In the genomic region with DNA sequence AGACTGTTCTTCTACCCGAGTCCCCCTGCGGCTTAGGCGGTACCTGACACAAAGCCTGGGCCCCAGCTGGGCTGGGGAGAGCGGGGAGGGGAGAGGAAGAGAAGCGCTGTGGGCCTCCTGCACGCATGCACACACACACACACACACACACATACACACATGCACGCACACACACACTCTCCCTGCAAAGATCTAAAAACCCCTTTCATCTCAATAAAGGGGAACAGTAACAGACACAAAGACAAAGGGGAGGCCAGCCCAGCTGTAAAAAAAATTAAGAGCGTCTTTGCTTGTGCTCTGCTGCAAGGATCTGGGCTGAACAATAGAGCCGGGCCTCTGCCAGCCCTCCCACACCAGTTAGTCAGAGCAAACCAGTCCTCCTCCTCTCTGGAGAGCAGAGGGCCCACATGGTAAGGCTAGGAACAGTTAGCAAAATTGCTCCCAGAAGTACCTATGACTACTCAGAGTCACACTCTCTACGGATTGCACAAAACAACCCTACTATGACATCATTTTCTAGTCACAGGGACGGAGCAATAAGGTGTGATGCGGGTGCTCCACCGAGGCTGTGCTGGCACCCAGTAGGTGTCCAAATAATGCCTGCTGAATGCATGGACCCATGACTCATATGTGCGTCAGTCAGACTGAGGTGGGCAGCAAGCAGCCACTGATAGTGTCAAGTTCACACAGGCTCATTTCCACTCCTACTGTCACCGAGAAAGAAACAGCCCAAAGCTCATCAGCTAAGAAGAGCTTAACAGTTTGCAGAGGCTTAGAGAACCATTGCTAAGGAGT, we compare ENCODE assay signal across 8 cellular contexts. TPM values are rescaled to one million over a fixed set of nuclear protein-coding genes. Genes with fewer than 3 reads are reported as not detected.
A peak's percentile ranks its signal among the peaks of the same experiment; 100 is the strongest.
DNase-seq lines count a peak whose midpoint lies in the region; ATAC-seq and TF ChIP-seq lines count a peak whose summit lies in the region.

No MANE protein-coding gene starts in this region.

- ATAC-seq in HG02798 (IDR thresholded peaks at IDR 0.05; ENCODE audit: poor library complexity, unreplicated experiment) (peak; percentile 61), GM18873 (IDR thresholded peaks at IDR 0.05; ENCODE audit: low FRiP score, unreplicated experiment) (no peak)

- peaks cover 44% of the 10 kb centered on the region for H3F3A ChIP-seq in neural progenitor cell (ENCODE audit: low read depth)

- peak; percentile 45 for DNase-seq in GF-D8 (lab: John Stamatoyannopoulos, UW)
- DNase-seq in NOMO-1 (lab: John Stamatoyannopoulos, UW; ENCODE audit: unreplicated experiment in 2 of 2): peak; percentile 46 to 61
- DNase-seq in activated T-cell treated with anti-CD3 and anti-CD28 coated beads, Interleukin-2, amount 50 U/mL, for 1 hour: peak; percentile 72
- no peak for DNase-seq in esophagus squamous epithelium (lab: John Stamatoyannopoulos, UW)
- DNase-seq in neural progenitor cell (ENCODE audit: low spot score): peak; percentile 92
- DNase-seq in stromal cell of bone marrow (ENCODE audit: low read depth): peak; percentile 95

- H3K27me3 Mint-ChIP-seq in neural progenitor cell (ENCODE audit: insufficient read depth, low read depth): peaks cover 16% of the 10 kb centered on the region

- H3K27ac Mint-ChIP-seq in neural progenitor cell: peak overlapping the region; percentile 96

- no peak overlapping the region for H2AFZ ChIP-seq in neural progenitor cell (replicated peaks)

- H3K79me2 ChIP-seq in neural progenitor cell (ENCODE audit: low read depth): peaks cover 66% of the 10 kb centered on the region

- H3K4me3 Mint-ChIP-seq in neural progenitor cell: peak overlapping the region; percentile 84

- intact Hi-C loops in esophagus squamous epithelium (cut with DNase I): no loop called here

- H3K36me3 Mint-ChIP-seq in neural progenitor cell: peaks cover 9% of the 10 kb centered on the region

- H3K27me3 ChIP-seq in esophagus squamous epithelium (no peaks in the 10 kb centered on the region), neural progenitor cell (peaks cover 54% of the 10 kb centered on the region)

- peak overlapping the region; percentile 87 for H3K4me2 ChIP-seq in neural progenitor cell

- TF ChIP-seq POLR2A in esophagus squamous epithelium (IDR thresholded peaks at IDR 0.05): peak in 2 of 4 donors; percentile 28 to 56

- WGBS in esophagus squamous epithelium, 2 donors: 5 to 16% methylated on average over 8 to 9 of the region's 15 CpGs

- H3K4me1 Mint-ChIP-seq in neural progenitor cell: peaks cover 87% of the 10 kb centered on the region

- TF ChIP-seq CTCF in esophagus squamous epithelium (IDR thresholded peaks at IDR 0.05) (no peak), neural progenitor cell (IDR thresholded peaks at IDR 0.05) (no peak)

- no peaks in the 10 kb centered on the region for H3K9me3 Mint-ChIP-seq in neural progenitor cell

- H3K4me3 ChIP-seq in esophagus squamous epithelium (peak overlapping the region in 3 of 4 donors; percentile 28 to 53 (median 32)), neural progenitor cell (peak overlapping the region; percentile 40)

- peaks cover 99% of the 10 kb centered on the region for H4K20me1 ChIP-seq in neural progenitor cell (ENCODE audit: low read depth)

- no peak overlapping the region for H3K9ac ChIP-seq in neural progenitor cell

- H3K9me3 ChIP-seq in esophagus squamous epithelium (no peaks in the 10 kb centered on the region), neural progenitor cell (ENCODE audit: low read depth) (no peaks in the 10 kb centered on the region)

- peaks cover 0 to 32% (median 0%) of the 10 kb centered on the region in 3 donors for H3K36me3 ChIP-seq in esophagus squamous epithelium
- no peaks in the 10 kb centered on the region for H3K36me3 ChIP-seq in neural progenitor cell

- H3K4me1 ChIP-seq in esophagus squamous epithelium: peaks cover 96 to 100% (median 98%) of the 10 kb centered on the region in 3 donors
- H3K4me1 ChIP-seq in neural progenitor cell: peaks cover 74% of the 10 kb centered on the region

- H3K27ac ChIP-seq in esophagus squamous epithelium (peak overlapping the region; percentile 84 to 99 (median 96)), neural progenitor cell (peak overlapping the region; percentile 80)

RNA-seq across cellular contexts. Expression of gene ITPRIP, which starts 9.2 kb away (rescaled TPM):
- total RNA-seq in esophagus squamous epithelium: 10 to 100 TPM; 37.6 to 61.6 (median 38.4) TPM
- 1.6 and 4.4 TPM in 2 replicates for total RNA-seq in neural progenitor cell (ENCODE audit: low replicate concordance)

RNA-seq across cellular contexts. Expression of gene CFAP58, which starts 24.5 kb away (rescaled TPM):
- total RNA-seq in esophagus squamous epithelium (under 1 TPM in 3 of 4 donors, not detected in 1; 0.13 to 0.41 (median 0.19) TPM), neural progenitor cell (ENCODE audit: low replicate concordance) (0.53 and 1.7 TPM in 2 replicates)
